Comparison of ENCODE assay signal across 12 cellular contexts in the genomic region with DNA sequence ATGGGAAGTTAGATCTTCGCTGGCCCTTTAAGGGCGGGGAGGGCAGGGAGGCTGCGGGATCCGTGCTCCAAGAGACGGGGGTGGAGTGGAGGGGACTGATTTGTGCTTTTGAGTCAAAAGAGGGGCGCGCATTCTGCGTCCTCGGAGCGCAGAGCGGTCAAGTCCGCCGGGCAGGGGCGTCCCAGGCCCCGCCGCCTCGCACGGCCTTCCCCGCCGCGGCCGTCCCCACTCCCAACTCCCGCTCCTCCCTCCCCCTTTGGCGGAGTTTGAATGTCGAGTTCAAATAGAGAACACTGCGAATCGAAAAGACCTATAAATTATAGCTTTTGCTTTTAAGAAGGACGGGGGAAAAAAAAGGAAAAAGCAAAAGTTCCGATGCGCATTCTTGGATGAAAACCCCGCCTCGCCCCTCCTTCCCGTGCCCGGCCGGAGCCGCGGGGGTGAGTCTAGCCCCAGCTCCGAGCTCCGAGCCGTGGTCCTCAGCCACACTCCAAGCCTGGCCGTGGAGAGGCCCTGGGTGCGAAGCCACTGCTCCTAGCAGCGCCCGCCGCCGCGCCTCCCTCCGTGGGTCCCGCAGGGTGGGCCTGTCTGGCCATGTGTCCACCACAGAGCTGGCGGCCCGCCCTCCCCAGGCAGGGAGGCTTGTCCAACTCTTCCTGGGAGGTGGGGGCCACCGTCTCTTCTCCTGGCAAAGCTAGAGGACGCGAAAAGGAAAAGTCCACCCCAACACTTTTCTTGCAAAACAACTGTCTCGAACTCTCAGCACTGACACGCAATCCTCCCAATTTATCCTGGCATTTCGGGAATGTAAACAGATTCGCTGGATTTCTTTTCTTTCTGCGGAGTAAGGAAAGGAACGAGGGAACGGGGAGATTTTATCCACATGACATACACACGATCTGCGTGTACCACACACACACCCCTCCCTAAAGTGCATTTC. TPM values are rescaled to one million over a fixed set of nuclear protein-coding genes. Genes with fewer than 3 reads are reported as not detected.
A peak's percentile ranks its signal among the peaks of the same experiment; 100 is the strongest.
DNase-seq lines count a peak whose midpoint lies in the region; ATAC-seq, FAIRE-seq and TF ChIP-seq lines count a peak whose summit lies in the region.
"Had no signal": no experiment of that assay in that cellular context is flagged by ENCODE, and none has a peak within 500 bp of the region (broad histone marks: within the 10 kb centered on the region; RNA-seq: fewer than 3 reads in every experiment).

No MANE protein-coding gene starts in this region.

- no peaks in the 10 kb centered on the region for H3K9me3 ChIP-seq in GM23248 (ENCODE audit: low read depth)
- no peaks in the 10 kb centered on the region for H3K9me3 ChIP-seq in gastrocnemius medialis

- intact Hi-C loops in left ventricle myocardium superior (cut with micrococcal nuclease), result no loop called here
- intact Hi-C loops in gastrocnemius medialis (cut with DNase I; ENCODE audit: low total_unique reads), result loop anchor here (5.0 kb wide), 1 partner anchor 124 kb away; no protein-coding TSS in a partner anchor

- TF ChIP-seq POLR2A in gastrocnemius medialis (IDR thresholded peaks at IDR 0.05), result no peak

- 1 to 2% methylated on average over 37 to 63 of the region's 63 CpGs for WGBS in GM23248 (ENCODE audit: low coverage in 1 of 2, low lambda C conversion rate in 2 of 2, missing lambda C conversion rate in 2 of 2), 2 experiments

- H3K4me1 ChIP-seq in GM23248 (ENCODE audit: insufficient read depth) (0 out of 2 replicates have a peak, but pooled peaks cover 6% of the 10 kb centered on the region), gastrocnemius medialis (peaks cover 11 to 33% of the 10 kb centered on the region in 2 donors)

- H4K20me1 ChIP-seq in GM23248 (ENCODE audit: insufficient read depth), result no peaks in the 10 kb centered on the region

- no peak for FAIRE-seq in HTR-8/SVneo (lab: Jason Lieb, UNC)
- FAIRE-seq: GM12878, small intestine had no signal

- DNase-seq in GM23248 (peak; percentile 89), SK-N-DZ (ENCODE audit: low spot score) (peak; percentile 56), left ventricle myocardium superior (peak; percentile 44), gastrocnemius medialis (no peak), NCI-H1436 (lab: John Stamatoyannopoulos, UW) (no peak), HTR-8/SVneo (ENCODE audit: insufficient read length, low spot score) (no peak)
- DNase-seq: activated CD8-positive, alpha-beta T cell treated with anti-CD3 and anti-CD28 coated beads, Interleukin-2, amount 10 ng/mL, durations not matched to agents 7 days and 5 days; NCI-H510A treated with DMSO at 0.1 percent for 48 hours; small intestine had no signal

- H3K36me3 ChIP-seq in GM23248 (ENCODE audit: low read depth) (no peaks in the 10 kb centered on the region), gastrocnemius medialis (no peaks in the 10 kb centered on the region)

- ATAC-seq in left ventricle myocardium superior (no peak), gastrocnemius medialis (no peak), HG03521 (IDR thresholded peaks at IDR 0.05; ENCODE audit: unreplicated experiment) (no peak), GM18870 (IDR thresholded peaks at IDR 0.05; ENCODE audit: unreplicated experiment) (no peak)
- ATAC-seq: activated CD8-positive, alpha-beta T cell treated with anti-CD3 and anti-CD28 coated beads, Interleukin-2, amount 10 ng/mL, durations not matched to agents 7 days and 5 days; GM12878 had no signal

- no peaks in the 10 kb centered on the region for H3F3A ChIP-seq in GM23248 (ENCODE audit: insufficient read depth)

- TF ChIP-seq CTCF in gastrocnemius medialis (IDR thresholded peaks at IDR 0.05 in 4 of 5, conservative IDR thresholded peaks at IDR 0.05 in 1 of 5), result no peak

- no peaks in the 10 kb centered on the region for H3K9me2 ChIP-seq in GM23248 (ENCODE audit: insufficient read depth)

- H3K4me2 ChIP-seq in GM23248 (ENCODE audit: unreplicated experiment), result peak overlapping the region; percentile 92

- H3K79me2 ChIP-seq in GM23248 (ENCODE audit: insufficient read depth), result peaks cover 7% of the 10 kb centered on the region; the same call in 1 of the 2 replicates

- peak overlapping the region; percentile 82 for H3K27ac ChIP-seq in GM23248
- H3K27ac ChIP-seq in gastrocnemius medialis, result no peak overlapping the region

- H2AFZ ChIP-seq in GM23248, result peak overlapping the region; percentile 76

- in situ Hi-C loops in GM23248 (cut with MboI), result no loop called here
- in situ Hi-C loops in gastrocnemius medialis (cut with MboI; ENCODE audit: low sequenced_read_pairs in 4 of 4), result no loop called here

- peaks cover 44% of the 10 kb centered on the region for H3K27me3 ChIP-seq in GM23248 (replicated peaks; ENCODE audit: insufficient read depth)
- peaks cover 62 to 65% (median 65%) of the 10 kb centered on the region in 3 donors for H3K27me3 ChIP-seq in gastrocnemius medialis

- H3K4me3 ChIP-seq in GM23248 (peak overlapping the region; percentile 72), gastrocnemius medialis (peak overlapping the region; percentile 26 to 58 (median 44))
- H3K4me3 ChIP-seq: GM12878 had no signal

- H3K9ac ChIP-seq in GM23248, result peak overlapping the region; percentile 74

RNA-seq across cellular contexts. Expression of a gene that starts 3.6 kb away (rescaled TPM):
- total RNA-seq in GM23248 (2014; rRNA removed; shearing (Covaris generic)), result 2.7 and 3.9 TPM in 2 replicates
- 5.9 and 6.4 TPM in 2 replicates for polyA plus RNA-seq in GM23248 (2016; fragmentation: Nextera tagmentation; extraction: Ambion mirVana)
- polyA plus RNA-seq in SK-N-DZ (2014; cell fraction: cytosol; rRNA removed), result 16.5 and 24.6 TPM in 2 replicates
- polyA plus RNA-seq in SK-N-DZ (2014; cell fraction: nucleus; rRNA removed), result 43.5 and 47.0 TPM in 2 replicates
- 8.2 TPM for total RNA-seq in left ventricle myocardium superior
- under 1 TPM in 3 of 4 donors, not detected in 1; 0.18 to 0.94 (median 0.49) TPM for total RNA-seq in gastrocnemius medialis

RNA-seq across cellular contexts. Expression of a gene that starts 15.3 kb away (rescaled TPM):
- total RNA-seq in GM23248 (2014; rRNA removed; shearing (Covaris generic)), result 0.11 and 0.13 TPM in 2 replicates
- 0.13 and 0.23 TPM in 2 replicates for polyA plus RNA-seq in GM23248 (2016; fragmentation: Nextera tagmentation; extraction: Ambion mirVana)
- 108 and 109 TPM in 2 replicates for polyA plus RNA-seq in SK-N-DZ (2014; cell fraction: cytosol; rRNA removed)
- 144 and 174 TPM in 2 replicates for polyA plus RNA-seq in SK-N-DZ (2014; cell fraction: nucleus; rRNA removed)
- total RNA-seq in left ventricle myocardium superior (2.9 TPM), gastrocnemius medialis (1 to 10 TPM in 1 of 4 donors, under 1 TPM in 2, not detected in 1; 0.13 to 1.1 (median 0.42) TPM)

RNA-seq across cellular contexts. Expression of a gene that starts 46.0 kb away (rescaled TPM):
- total RNA-seq in GM23248 (2014; rRNA removed; shearing (Covaris generic)), result 11.4 and 18.9 TPM in 2 replicates
- polyA plus RNA-seq in GM23248 (2016; fragmentation: Nextera tagmentation; extraction: Ambion mirVana), result 1.2 and 1.4 TPM in 2 replicates
- 9.9 and 14.1 TPM in 2 replicates for polyA plus RNA-seq in SK-N-DZ (2014; cell fraction: cytosol; rRNA removed)
- polyA plus RNA-seq in SK-N-DZ (2014; cell fraction: nucleus; rRNA removed), result 25.6 and 26.8 TPM in 2 replicates
- 27.4 TPM for total RNA-seq in left ventricle myocardium superior
- 1 to 10 TPM; 3.0 to 9.0 (median 5.3) TPM for total RNA-seq in gastrocnemius medialis

Comparison
In these comparisons a context has a peak if more than half of its experiments do, and no peak if none do; other contexts are left out.
1. DNase-seq: peak in GM23248 (single experiment), SK-N-DZ (single experiment) and left ventricle myocardium superior (single experiment); none in gastrocnemius medialis (0 of 2), NCI-H1436 (single experiment) and HTR-8/SVneo (single experiment).